In the genomic region with DNA sequence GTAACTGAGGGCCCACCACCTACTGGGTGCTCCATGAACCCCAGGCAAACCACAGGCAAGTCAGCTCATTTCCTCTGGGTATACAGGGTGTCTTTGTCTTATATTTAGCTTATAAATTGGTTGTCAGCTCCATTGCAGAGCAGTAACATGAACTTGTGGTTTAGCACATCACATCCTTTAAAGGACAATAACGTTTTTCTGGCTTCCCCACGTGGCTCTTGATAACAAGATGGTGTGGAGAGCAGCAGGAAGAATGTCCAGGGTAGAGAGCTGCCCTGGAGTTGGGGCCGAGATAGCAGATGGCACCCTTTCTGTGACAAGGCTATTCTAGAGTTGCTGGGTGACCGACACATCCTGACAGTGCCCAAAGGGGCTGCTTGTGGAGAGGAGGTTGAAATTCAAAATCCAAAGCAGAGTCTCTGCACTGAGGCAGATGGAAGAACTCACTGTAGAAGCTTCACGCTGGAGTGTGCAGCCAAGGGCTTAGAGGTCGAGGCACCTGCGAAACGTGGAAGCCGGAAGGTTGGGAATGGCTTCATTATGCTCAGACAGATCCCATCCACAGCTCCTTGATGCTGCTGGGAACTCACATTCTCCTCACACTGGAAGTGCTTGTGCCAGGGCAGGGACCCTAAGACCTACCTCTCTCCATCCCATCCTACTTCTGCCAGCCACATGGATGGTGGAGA, we compare ENCODE assay signal across 14 cellular contexts.
A peak's percentile ranks its signal among the peaks of the same experiment; 100 is the strongest.
DNase-seq lines count a peak whose midpoint lies in the region; ATAC-seq and TF ChIP-seq lines count a peak whose summit lies in the region.
"Had no signal": no experiment of that assay in that cellular context is flagged by ENCODE, and none has a peak within 500 bp of the region (broad histone marks: within the 10 kb centered on the region; RNA-seq: fewer than 3 reads in every experiment).

No MANE protein-coding gene starts in this region.

- H3K36me3 Mint-ChIP-seq in activated CD4-positive, alpha-beta memory T cell treated with anti-CD3 and anti-CD28 coated beads, Interleukin-2, amount 10 ng/mL, durations not matched to agents 7 days and 5 days (ENCODE audit: low read depth): peaks cover 14% of the 10 kb centered on the region
- H3K36me3 Mint-ChIP-seq in activated CD4-positive, alpha-beta memory T cell treated with anti-CD3 and anti-CD28 coated beads for 36 hours: no peaks in the 10 kb centered on the region
- H3K36me3 Mint-ChIP-seq in nephron progenitor cell (ENCODE audit: low read depth): peaks cover 8% of the 10 kb centered on the region

- no CpG with 5 or more reads among the region's 9 CpGs for WGBS in trophoblast cell (ENCODE audit: extremely low coverage, insufficient coverage, insufficient read length)

- peak overlapping the region; percentile 61 for H3K27ac Mint-ChIP-seq in activated CD4-positive, alpha-beta memory T cell treated with anti-CD3 and anti-CD28 coated beads, Interleukin-2, amount 10 ng/mL, durations not matched to agents 7 days and 5 days
- no peak overlapping the region for H3K27ac Mint-ChIP-seq in activated CD4-positive, alpha-beta memory T cell treated with anti-CD3 and anti-CD28 coated beads for 36 hours
- H3K27ac Mint-ChIP-seq in nephron progenitor cell: peak overlapping the region; percentile 45

- DNase-seq in activated CD4-positive, alpha-beta memory T cell treated with anti-CD3 and anti-CD28 coated beads, Interleukin-2, amount 10 ng/mL, durations not matched to agents 7 days and 5 days: peak; percentile 37
- no peak for DNase-seq in activated CD4-positive, alpha-beta memory T cell treated with anti-CD3 and anti-CD28 coated beads for 36 hours
- DNase-seq in MM.1S (peak; percentile 17), astrocyte of the spinal cord (ENCODE audit: low read depth, low spot score) (peak; percentile 33), nephron progenitor cell (no peak), trophoblast cell (no peak)
- DNase-seq in activated CD4-positive, CD25-positive, alpha-beta regulatory T cell treated with anti-CD3 and anti-CD28 coated beads, Interleukin-2, amount 50 U/mL, for 72 hours: no peak
- DNase-seq: activated naive CD4-positive, alpha-beta T cell treated with Interleukin-2 at 50 U/mL for 16 hours; kidney; NCI-H1105 treated with DMSO at 0.1 percent for 48 hours; NCI-H524 treated with DMSO at 0.1 percent for 48 hours had no signal

- H3K14ac ChIP-seq in trophoblast cell (ENCODE audit: low read length): no peak overlapping the region

- no peaks in the 10 kb centered on the region for H3K27me3 ChIP-seq in MM.1S (replicated peaks; ENCODE audit: insufficient read depth, low read length)
- no peaks in the 10 kb centered on the region for H3K27me3 ChIP-seq in trophoblast cell (ENCODE audit: insufficient read depth, low read length)
- H3K27me3 ChIP-seq: breast epithelium had no signal

- peaks cover 53% of the 10 kb centered on the region for H3K4me1 Mint-ChIP-seq in activated CD4-positive, alpha-beta memory T cell treated with anti-CD3 and anti-CD28 coated beads, Interleukin-2, amount 10 ng/mL, durations not matched to agents 7 days and 5 days
- H3K4me1 Mint-ChIP-seq in activated CD4-positive, alpha-beta memory T cell treated with anti-CD3 and anti-CD28 coated beads for 36 hours (ENCODE audit: low read depth): peaks cover 30% of the 10 kb centered on the region
- peaks cover 9% of the 10 kb centered on the region for H3K4me1 Mint-ChIP-seq in nephron progenitor cell

- no peaks in the 10 kb centered on the region for H3K9me3 Mint-ChIP-seq in activated CD4-positive, alpha-beta memory T cell treated with anti-CD3 and anti-CD28 coated beads, Interleukin-2, amount 10 ng/mL, durations not matched to agents 7 days and 5 days
- H3K9me3 Mint-ChIP-seq in activated CD4-positive, alpha-beta memory T cell treated with anti-CD3 and anti-CD28 coated beads for 36 hours: no peaks in the 10 kb centered on the region
- H3K9me3 Mint-ChIP-seq in nephron progenitor cell: peaks cover 15% of the 10 kb centered on the region

- CTCF ChIA-PET in activated CD4-positive, alpha-beta memory T cell treated with anti-CD3 and anti-CD28 coated beads, Interleukin-2, amount 10 ng/mL, durations not matched to agents 7 days and 5 days (lab: Charles Lee): interaction anchor here (4.4 kb wide), 1 partner anchor 11 kb away, joined by 26 read pairs; no protein-coding TSS in a partner anchor
- CTCF ChIA-PET in activated CD4-positive, alpha-beta memory T cell treated with anti-CD3 and anti-CD28 coated beads for 36 hours (lab: Charles Lee): interaction anchor here (1.1 kb wide), 1 partner anchor 11 kb away, joined by 5 read pairs; no protein-coding TSS in a partner anchor

- no peak overlapping the region for H4K12ac ChIP-seq in trophoblast cell (ENCODE audit: low read depth, low read length)

- H2AFZ ChIP-seq in MM.1S (ENCODE audit: low read length) (no peak overlapping the region), trophoblast cell (ENCODE audit: insufficient read depth, low read length, poor library complexity) (no peak overlapping the region)
- H2AFZ ChIP-seq: parathyroid adenoma had no signal

- intact Hi-C loops in activated CD4-positive, alpha-beta memory T cell treated with anti-CD3 and anti-CD28 coated beads for 36 hours (cut with micrococcal nuclease): no loop called here

- H2BK12ac ChIP-seq in trophoblast cell (ENCODE audit: low read length): no peak overlapping the region

- no peaks in the 10 kb centered on the region for H3K79me1 ChIP-seq in trophoblast cell (ENCODE audit: low read length)

- H3K36me3 ChIP-seq in MM.1S (replicated peaks; ENCODE audit: insufficient read depth, low read length) (no peaks in the 10 kb centered on the region), trophoblast cell (ENCODE audit: control insufficient read depth in 1 of 2, insufficient read depth in 2 of 2, low read length in 2 of 2) (no peaks in the 10 kb centered on the region)
- H3K36me3 ChIP-seq: breast epithelium had no signal

- H3K18ac ChIP-seq in trophoblast cell (ENCODE audit: low read length): no peak overlapping the region

- H3K79me2 ChIP-seq in MM.1S (ENCODE audit: low read length): no peaks in the 10 kb centered on the region
- no peaks in the 10 kb centered on the region for H3K79me2 ChIP-seq in trophoblast cell (ENCODE audit: control insufficient read depth, insufficient read depth, low read length, poor library complexity)
- H3K79me2 ChIP-seq: parathyroid adenoma had no signal

- H3K4me3 Mint-ChIP-seq in activated CD4-positive, alpha-beta memory T cell treated with anti-CD3 and anti-CD28 coated beads, Interleukin-2, amount 10 ng/mL, durations not matched to agents 7 days and 5 days: no peak overlapping the region
- H3K4me3 Mint-ChIP-seq in activated CD4-positive, alpha-beta memory T cell treated with anti-CD3 and anti-CD28 coated beads for 36 hours: no peak overlapping the region
- no peak overlapping the region for H3K4me3 Mint-ChIP-seq in nephron progenitor cell

- H2BK120ac ChIP-seq in trophoblast cell (ENCODE audit: insufficient read depth, low read length, poor library complexity): no peak overlapping the region

- H2BK5ac ChIP-seq in trophoblast cell (ENCODE audit: low read depth, low read length, poor library complexity): no peak overlapping the region

- no peaks in the 10 kb centered on the region for H3F3A ChIP-seq in MM.1S (ENCODE audit: insufficient read depth, low read length)

- no peak overlapping the region for H3K9ac ChIP-seq in MM.1S (ENCODE audit: low read length)
- no peak overlapping the region for H3K9ac ChIP-seq in trophoblast cell (ENCODE audit: low read length)
- H3K9ac ChIP-seq: parathyroid adenoma had no signal

- no peak for TF ChIP-seq CTCF in MM.1S (IDR thresholded peaks at IDR 0.05; ENCODE audit: low read length)
- no peak for TF ChIP-seq CTCF in astrocyte of the spinal cord (IDR thresholded peaks at IDR 0.05; ENCODE audit: low read depth, low read length)
- TF ChIP-seq CTCF in nephron progenitor cell (IDR thresholded peaks at IDR 0.05): no peak

- H3K4me2 ChIP-seq in MM.1S (ENCODE audit: low read depth, low read length) (no peak overlapping the region), trophoblast cell (ENCODE audit: low read length) (no peak overlapping the region)

- POLR2A ChIA-PET in activated CD4-positive, alpha-beta memory T cell treated with anti-CD3 and anti-CD28 coated beads, Interleukin-2, amount 10 ng/mL, durations not matched to agents 7 days and 5 days (lab: Charles Lee): interaction anchor here (0.6 to 1.6 kb wide), 3 partner anchors 12 to 416 kb away, joined by 3 to 4 read pairs (median 3); no protein-coding TSS in a partner anchor
- POLR2A ChIA-PET in activated CD4-positive, alpha-beta memory T cell treated with anti-CD3 and anti-CD28 coated beads for 36 hours (lab: Charles Lee): no interaction called here

- peaks cover 10% of the 10 kb centered on the region for H3K27me3 Mint-ChIP-seq in activated CD4-positive, alpha-beta memory T cell treated with anti-CD3 and anti-CD28 coated beads, Interleukin-2, amount 10 ng/mL, durations not matched to agents 7 days and 5 days
- H3K27me3 Mint-ChIP-seq in activated CD4-positive, alpha-beta memory T cell treated with anti-CD3 and anti-CD28 coated beads for 36 hours: no peaks in the 10 kb centered on the region
- H3K27me3 Mint-ChIP-seq in nephron progenitor cell (ENCODE audit: low read depth, poor library complexity): peaks cover 3% of the 10 kb centered on the region

- no peak overlapping the region for H3K23ac ChIP-seq in trophoblast cell (ENCODE audit: low read length)

- no peak overlapping the region for H2AK5ac ChIP-seq in trophoblast cell (ENCODE audit: low read length)

- no peak for ATAC-seq in GM19395 (IDR thresholded peaks at IDR 0.05; ENCODE audit: unreplicated experiment)

- peaks cover 35% of the 10 kb centered on the region for H3K4me1 ChIP-seq in MM.1S (ENCODE audit: low read length)
- H3K4me1 ChIP-seq in trophoblast cell (ENCODE audit: control insufficient read depth in 1 of 2, insufficient read depth in 2 of 2, low read length in 2 of 2): no peaks in the 10 kb centered on the region
- H3K4me1 ChIP-seq: breast epithelium, parathyroid adenoma had no signal

- H3K9me3 ChIP-seq in MM.1S (replicated peaks; ENCODE audit: insufficient read depth, low read length): no peaks in the 10 kb centered on the region
- H3K9me3 ChIP-seq in trophoblast cell (ENCODE audit: insufficient read depth, low read depth, low read length): no peaks in the 10 kb centered on the region
- H3K9me3 ChIP-seq: breast epithelium had no signal

- H4K20me1 ChIP-seq in MM.1S (ENCODE audit: insufficient read depth, low read length): no peaks in the 10 kb centered on the region

- no peak overlapping the region for H4K8ac ChIP-seq in trophoblast cell (ENCODE audit: low read depth, low read length)

- no peak overlapping the region for H3K4ac ChIP-seq in trophoblast cell (ENCODE audit: low read depth, low read length)

- H3K27ac ChIP-seq in MM.1S (ENCODE audit: low read length) (no peak overlapping the region), trophoblast cell (ENCODE audit: low read depth, low read length) (no peak overlapping the region)
- H3K27ac ChIP-seq: breast epithelium, parathyroid adenoma had no signal

- in situ Hi-C loops in astrocyte of the spinal cord (cut with HindIII; ENCODE audit: low sequenced_read_pairs): no loop called here

- H3K4me3 ChIP-seq in MM.1S (ENCODE audit: low read length): no peak overlapping the region
- no peak overlapping the region for H3K4me3 ChIP-seq in astrocyte of the spinal cord (ENCODE audit: low read depth, low read length)
- no peak overlapping the region for H3K4me3 ChIP-seq in trophoblast cell (ENCODE audit: low read depth, low read length)
- H3K4me3 ChIP-seq: breast epithelium had no signal

- H3K9me2 ChIP-seq in MM.1S (replicated peaks; ENCODE audit: insufficient read depth, low read length): no peaks in the 10 kb centered on the region

- no peak overlapping the region for H4K91ac ChIP-seq in trophoblast cell (ENCODE audit: low read depth, low read length)

Comparison
In these comparisons a context has a peak if more than half of its experiments do, and no peak if none do; other contexts are left out.
1. DNase-seq: peak in activated CD4-positive, alpha-beta memory T cell treated with anti-CD3 and anti-CD28 coated beads, Interleukin-2, amount 10 ng/mL, durations not matched to agents 7 days and 5 days (single experiment), MM.1S (single experiment) and astrocyte of the spinal cord (single experiment); none in activated CD4-positive, alpha-beta memory T cell treated with anti-CD3 and anti-CD28 coated beads for 36 hours (single experiment), nephron progenitor cell (single experiment), trophoblast cell (0 of 2) and activated CD4-positive, CD25-positive, alpha-beta regulatory T cell treated with anti-CD3 and anti-CD28 coated beads, Interleukin-2, amount 50 U/mL, for 72 hours (single experiment).